15 cellular contexts compared by ENCODE assay signal in the genomic region with DNA sequence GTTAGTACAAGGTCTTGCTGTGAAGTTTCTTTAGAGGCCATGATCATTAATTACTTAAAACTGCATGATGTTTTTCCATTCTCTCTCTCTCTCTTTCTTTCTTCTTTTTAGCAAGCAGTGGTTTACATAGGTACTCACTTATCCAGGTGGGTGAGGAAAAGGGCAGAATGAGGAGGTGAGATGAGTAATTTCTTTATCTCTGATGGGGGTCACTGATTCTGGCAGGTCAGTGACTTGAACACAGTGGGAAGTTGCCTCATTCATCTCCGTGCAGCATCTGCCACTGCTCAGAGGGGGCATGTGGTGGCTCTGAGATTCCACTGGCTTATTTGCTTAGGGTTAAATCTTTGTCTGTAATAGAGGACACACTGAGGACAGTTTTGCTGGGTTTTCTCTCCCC.
DNase-seq lines count a peak whose midpoint lies in the region; ATAC-seq and TF ChIP-seq lines count a peak whose summit lies in the region.
"Had no signal": no experiment of that assay in that cellular context is flagged by ENCODE, and none has a peak within 500 bp of the region (broad histone marks: within the 10 kb centered on the region; RNA-seq: fewer than 3 reads in every experiment).

No MANE protein-coding gene starts in this region.

- H3K27me3 ChIP-seq in H7 (ENCODE audit: control insufficient read depth, insufficient read depth, low read length) (no peaks in the 10 kb centered on the region), right atrium auricular region (no peaks in the 10 kb centered on the region)
- H3K27me3 ChIP-seq: cardiac muscle cell had no signal

- H3K4me1 ChIP-seq in right atrium auricular region = no peaks in the 10 kb centered on the region

- H3K9me3 ChIP-seq in right atrium auricular region = no peaks in the 10 kb centered on the region

- H3K36me3 ChIP-seq in H7 (replicated peaks; ENCODE audit: control insufficient read depth, insufficient read depth, low read length) (no peaks in the 10 kb centered on the region; the same call in 1 of the 2 replicates), right atrium auricular region (peaks cover 76% of the 10 kb centered on the region)

- H3K27ac ChIP-seq in right atrium auricular region = no peak overlapping the region
- H3K27ac ChIP-seq: cardiac muscle cell, epithelial cell of prostate had no signal

- H3K4me3 ChIP-seq in H7 (ENCODE audit: insufficient read depth, low read depth, low read length) (no peak overlapping the region), right atrium auricular region (no peak overlapping the region)
- H3K4me3 ChIP-seq: cardiac muscle cell had no signal

- ATAC-seq in GM18858 (IDR thresholded peaks at IDR 0.05; ENCODE audit: unreplicated experiment) = peak; percentile 69

- TF ChIP-seq CTCF in right atrium auricular region (IDR thresholded peaks at IDR 0.05) = no peak

- DNase-seq in H7 (peak; percentile 19), NCI-H82 treated with DMSO at 0.1 percent for 48 hours (lab: John Stamatoyannopoulos, UW; ENCODE audit: unreplicated experiment) (peak; percentile 60), renal cortical epithelial cell (ENCODE audit: low read depth) (peak; percentile 21), DMS114 treated with DMSO at 0.1 percent for 48 hours (lab: John Stamatoyannopoulos, UW; ENCODE audit: unreplicated experiment) (no peak), NCI-H2107 (lab: John Stamatoyannopoulos, UW) (no peak), right atrium auricular region (ENCODE audit: low spot score) (no peak)
- DNase-seq: CD8-positive, alpha-beta memory T cell; hypothalamus; NCI-H1694 treated with DMSO at 0.1 percent for 48 hours; NK-92 treated with Interleukin-12 subunit alpha and Interleukin-12 subunit beta, amount 100 ng/mL, for 24 hours; posterior cingulate gyrus; stimulated activated CD4-positive, alpha-beta T cell treated with anti-CD3 and anti-CD28 coated beads, Interleukin-2, amount 100 ng/mL, for 48 hours had no signal

Comparison
In these comparisons a context has a peak if more than half of its experiments do, and no peak if none do; other contexts are left out.
1. DNase-seq: peak in H7 (single experiment), NCI-H82 treated with DMSO at 0.1 percent for 48 hours (single experiment) and renal cortical epithelial cell (single experiment); none in DMS114 treated with DMSO at 0.1 percent for 48 hours (single experiment), NCI-H2107 (single experiment) and right atrium auricular region (single experiment).